ENCODE assay signal across 8 cellular contexts in genomic region chr16:22374311-22375116, GRCh38. TPM values are rescaled to one million over a fixed set of nuclear protein-coding genes. Genes with fewer than 3 reads are reported as not detected.
A peak's percentile ranks its signal among the peaks of the same experiment; 100 is the strongest.
DNase-seq lines count a peak whose midpoint lies in the region; ATAC-seq lines count a peak whose summit lies in the region.

Gene CDR2, minus strand, starts transcription at chr16:22374619. Its CDS starts 310 bp downstream, at chr16:22374309.

- peak within 1 kb of the TSS; percentile 80 for H3K27ac ChIP-seq in effector memory CD4-positive, alpha-beta T cell (ENCODE audit: insufficient read depth, low read length, poor library complexity, severe bottlenecking)

- H3K9me3 ChIP-seq in effector memory CD4-positive, alpha-beta T cell (ENCODE audit: control insufficient read depth, low read length), result no peaks in the 10 kb centered on the region

- H3K4me1 ChIP-seq in effector memory CD4-positive, alpha-beta T cell (ENCODE audit: control insufficient read depth, insufficient read depth, low read length, poor library complexity, severe bottlenecking), result peaks cover 29% of the 10 kb centered on the region

- H3K4me3 ChIP-seq in effector memory CD4-positive, alpha-beta T cell (ENCODE audit: insufficient read depth, low read depth, low read length, poor library complexity, severe bottlenecking), result peak within 1 kb of the TSS; percentile 86

- no peaks in the 10 kb centered on the region for H3K27me3 ChIP-seq in effector memory CD4-positive, alpha-beta T cell (replicated peaks; ENCODE audit: control insufficient read depth, insufficient read depth, low read length, poor library complexity, severe bottlenecking)

- peak; percentile 78 for ATAC-seq in GM21367 (IDR thresholded peaks at IDR 0.05; ENCODE audit: unreplicated experiment)

- peaks cover 4% of the 10 kb centered on the region for H3K36me3 ChIP-seq in effector memory CD4-positive, alpha-beta T cell (ENCODE audit: control insufficient read depth, insufficient read depth, low read length)

- DNase-seq in COR-L47 (lab: John Stamatoyannopoulos, UW) (peak; percentile 96), HT1080 (ENCODE audit: low read depth) (peak; percentile 96), NOMO-1 (lab: John Stamatoyannopoulos, UW; ENCODE audit: unreplicated experiment in 2 of 2) (peak; percentile 97 to 98), lung microvascular endothelial cell (ENCODE audit: low read depth in 2 of 2) (peak; percentile 96 to 97)
- DNase-seq in activated CD8-positive, alpha-beta memory T cell treated with anti-CD3 and anti-CD28 coated beads for 24 hours, result peak; percentile 98
- peak; percentile 95 to 98 (median 97) for DNase-seq in effector memory CD4-positive, alpha-beta T cell
- DNase-seq in stimulated activated CD4-positive, alpha-beta T cell treated with anti-CD3 and anti-CD28 coated beads, TNF-alpha, amount 100 ng/mL, for 4 hours (ENCODE audit: low read depth in 3 of 3), result peak; percentile 92 to 97 (median 96)

RNA-seq across cellular contexts. Expression of gene CDR2, which starts in this region (rescaled TPM):
- total RNA-seq in HT1080 (2014; rRNA removed; shearing (Covaris generic)), result 17.3 and 18.2 TPM in 2 replicates
- 20.6 and 21.8 TPM in 2 replicates for polyA plus RNA-seq in HT1080 (2015; cell fraction: cytosol; rRNA removed)
- polyA plus RNA-seq in HT1080 (2015; cell fraction: nucleus; rRNA removed), result 10.9 and 13.5 TPM in 2 replicates
- total RNA-seq in lung microvascular endothelial cell, result 23.1 and 29.4 TPM in 2 replicates

Comparison
In these comparisons a context has a peak if more than half of its experiments do, and no peak if none do; other contexts are left out.
1. Peak in every context shown above with its lines: DNase-seq, ATAC-seq, H3K4me3 ChIP-seq and H3K27ac ChIP-seq.